In genomic region chr5:168578006-168578405, GRCh38 we compare ENCODE assay signal across 8 cellular contexts. TPM values are rescaled to one million over a fixed set of nuclear protein-coding genes. Genes with fewer than 3 reads are reported as not detected.
DNase-seq lines count a peak whose midpoint lies in the region; ATAC-seq, FAIRE-seq and TF ChIP-seq lines count a peak whose summit lies in the region.

No MANE protein-coding gene starts in this region.

- H3K9ac ChIP-seq in subcutaneous abdominal adipose tissue (ENCODE audit: low read length in 5 of 5), result peak overlapping the region; percentile 90 to 99 (median 97)

- H3K27ac Mint-ChIP-seq in activated T-helper 17 cell treated with anti-CD3 and anti-CD28 coated beads, Interleukin-2, amount 50 U/mL, for 72 hours, result peak overlapping the region; percentile 96

- peak in 1 of 2 donors; percentile 28 for DNase-seq in cardiac muscle cell (ENCODE audit: low read depth in 1 of 2, low spot score in 1 of 2)
- no peak for DNase-seq in left ventricle myocardium superior
- DNase-seq in DMS114 treated with DMSO at 0.1 percent for 48 hours (lab: John Stamatoyannopoulos, UW; ENCODE audit: unreplicated experiment), result no peak
- no peak for DNase-seq in GM10248 (ENCODE audit: extremely low spot score)

- ATAC-seq in left ventricle myocardium superior, result no peak
- no peak for ATAC-seq in activated T-helper 17 cell treated with anti-CD3 and anti-CD28 coated beads, Interleukin-2, amount 50 U/mL, for 72 hours (replicated peaks)
- ATAC-seq in HG03378 (IDR thresholded peaks at IDR 0.05; ENCODE audit: unreplicated experiment), result no peak

- H3K4me3 ChIP-seq in cardiac muscle cell, result peak overlapping the region; percentile 71
- H3K4me3 ChIP-seq in subcutaneous abdominal adipose tissue (ENCODE audit: low read depth in 1 of 5, low read length in 5 of 5), result peak overlapping the region; percentile 74 to 94 (median 92)

- no peaks in the 10 kb centered on the region for H3K27me3 ChIP-seq in cardiac muscle cell
- H3K27me3 ChIP-seq in subcutaneous abdominal adipose tissue (ENCODE audit: control insufficient read depth in 5 of 5, insufficient read depth in 4 of 5, low read length in 5 of 5), result no peaks in the 10 kb centered on the region

- H3K4me1 ChIP-seq in cardiac muscle cell (ENCODE audit: low read depth) (peaks cover 7% of the 10 kb centered on the region), subcutaneous abdominal adipose tissue (ENCODE audit: control insufficient read depth in 5 of 5, insufficient read depth in 5 of 5, low read length in 5 of 5) (peaks cover 4 to 33% (median 26%) of the 10 kb centered on the region in 5 donors)

- H3K4me1 Mint-ChIP-seq in activated T-helper 17 cell treated with anti-CD3 and anti-CD28 coated beads, Interleukin-2, amount 50 U/mL, for 72 hours, result peaks cover 25% of the 10 kb centered on the region

- peaks cover 22% of the 10 kb centered on the region for H3K36me3 Mint-ChIP-seq in activated T-helper 17 cell treated with anti-CD3 and anti-CD28 coated beads, Interleukin-2, amount 50 U/mL, for 72 hours (ENCODE audit: low read depth)

- FAIRE-seq in islet of Langerhans (lab: Jason Lieb, UNC), result peak; percentile 38

- POLR2A ChIA-PET in GM10248 (lab: Yijun Ruan, JAX), result no interaction called here

- H3K36me3 ChIP-seq in cardiac muscle cell, result no peaks in the 10 kb centered on the region
- H3K36me3 ChIP-seq in subcutaneous abdominal adipose tissue (ENCODE audit: control insufficient read depth in 5 of 5, insufficient read depth in 5 of 5, low read length in 5 of 5), result no peaks in the 10 kb centered on the region

- H3K4me3 Mint-ChIP-seq in activated T-helper 17 cell treated with anti-CD3 and anti-CD28 coated beads, Interleukin-2, amount 50 U/mL, for 72 hours, result peak overlapping the region; percentile 88

- CTCF ChIA-PET in GM10248 (lab: Yijun Ruan, JAX), result interaction anchor here (1.1 kb wide), 1 partner anchor 11 kb away, joined by 3 read pairs; no protein-coding TSS in a partner anchor

- H3K9me3 Mint-ChIP-seq in activated T-helper 17 cell treated with anti-CD3 and anti-CD28 coated beads, Interleukin-2, amount 50 U/mL, for 72 hours, result no peaks in the 10 kb centered on the region

- H3K9me3 ChIP-seq in cardiac muscle cell (ENCODE audit: low read depth) (no peaks in the 10 kb centered on the region), subcutaneous abdominal adipose tissue (ENCODE audit: control insufficient read depth in 5 of 5, low read length in 5 of 5) (no peaks in the 10 kb centered on the region)

- peak overlapping the region; percentile 93 for H3K27ac ChIP-seq in cardiac muscle cell
- peak overlapping the region; percentile 92 for H3K27ac ChIP-seq in subcutaneous abdominal adipose tissue (ENCODE audit: low read depth, low read length)

- TF ChIP-seq CTCF in cardiac muscle cell (IDR thresholded peaks at IDR 0.05; ENCODE audit: low read depth, low read length) (no peak), GM10248 (IDR thresholded peaks at IDR 0.05; ENCODE audit: control extremely low read depth, extremely low read depth, low read depth, missing control alignments) (no peak)

- H3K27me3 Mint-ChIP-seq in activated T-helper 17 cell treated with anti-CD3 and anti-CD28 coated beads, Interleukin-2, amount 50 U/mL, for 72 hours, result no peaks in the 10 kb centered on the region

- intact Hi-C loops in left ventricle myocardium superior (cut with micrococcal nuclease), result no loop called here

RNA-seq across cellular contexts. Expression of gene PANK3, which starts 1.2 kb away (rescaled TPM):
- total RNA-seq in cardiac muscle cell (40.7 and 57.7 TPM in 2 replicates), left ventricle myocardium superior (24.4 TPM)
- 14.5 and 23.0 TPM in 2 replicates for polyA plus RNA-seq in cardiac muscle cell
- total RNA-seq in activated T-helper 17 cell treated with anti-CD3 and anti-CD28 coated beads, Interleukin-2, amount 50 U/mL, for 72 hours, result 10 to 100 TPM; 38.2 to 42.0 TPM

RNA-seq across cellular contexts. Expression of gene FBLL1, which starts 48.9 kb away (rescaled TPM):
- total RNA-seq in cardiac muscle cell (0.63 and 1.2 TPM in 2 replicates), left ventricle myocardium superior (not detected)
- 0.15 TPM in 1 of 2 replicates, not detected in the other for polyA plus RNA-seq in cardiac muscle cell
- 1 to 10 TPM in 1 of 2 donors, not detected in 1; 1.1 TPM for total RNA-seq in activated T-helper 17 cell treated with anti-CD3 and anti-CD28 coated beads, Interleukin-2, amount 50 U/mL, for 72 hours
